1 cellular context compared by ENCODE assay signal in genomic region chr3:13420817-13421755, GRCh38.
TF ChIP-seq lines count a peak whose summit lies in the region.

No MANE protein-coding gene starts in this region.

TF ChIP-seq in HepG2, 621 proteins besides CTCF, POLR2A, EP300 and RAD21 (continued from another document and continues in another):
- TF ChIP-seq, protein P1, sequence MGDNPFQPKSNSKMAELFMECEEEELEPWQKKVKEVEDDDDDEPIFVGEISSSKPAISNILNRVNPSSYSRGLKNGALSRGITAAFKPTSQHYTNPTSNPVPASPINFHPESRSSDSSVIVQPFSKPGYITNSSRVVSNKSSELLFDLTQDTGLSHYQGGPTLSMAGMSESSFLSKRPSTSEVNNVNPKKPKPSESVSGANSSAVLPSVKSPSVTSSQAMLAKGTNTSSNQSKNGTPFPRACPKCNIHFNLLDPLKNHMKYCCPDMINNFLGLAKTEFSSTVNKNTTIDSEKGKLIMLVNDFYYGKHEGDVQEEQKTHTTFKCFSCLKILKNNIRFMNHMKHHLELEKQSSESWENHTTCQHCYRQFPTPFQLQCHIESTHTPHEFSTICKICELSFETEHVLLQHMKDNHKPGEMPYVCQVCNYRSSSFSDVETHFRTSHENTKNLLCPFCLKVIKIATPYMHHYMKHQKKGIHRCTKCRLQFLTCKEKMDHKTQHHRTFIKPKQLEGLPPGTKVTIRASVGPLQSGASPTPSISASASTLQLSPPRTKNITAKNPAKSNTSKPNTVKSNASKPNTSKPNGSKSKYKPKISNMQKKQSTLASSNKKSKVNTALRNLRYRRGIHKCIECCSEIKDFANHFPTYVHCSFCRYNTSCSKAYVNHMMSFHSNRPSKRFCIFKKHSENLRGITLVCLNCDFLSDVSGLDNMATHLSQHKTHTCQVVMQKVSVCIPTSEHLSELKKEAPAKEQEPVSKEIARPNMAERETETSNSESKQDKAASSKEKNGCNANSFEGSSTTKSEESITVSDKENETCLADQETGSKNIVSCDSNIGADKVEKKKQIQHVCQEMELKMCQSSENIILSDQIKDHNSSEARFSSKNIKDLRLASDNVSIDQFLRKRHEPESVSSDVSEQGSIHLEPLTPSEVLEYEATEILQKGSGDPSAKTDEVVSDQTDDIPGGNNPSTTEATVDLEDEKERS (CRISPR knock-in tag; IDR thresholded peaks at IDR 0.05): 0 out of 2 replicates have a peak, but pooled peaks have one; percentile 38
- no peak for TF ChIP-seq ASH2L (IDR thresholded peaks at IDR 0.05; ENCODE audit: insufficient read length, low read depth, low read length)
- no peak for TF ChIP-seq ZFP37 (CRISPR knock-in tag; IDR thresholded peaks at IDR 0.05; ENCODE audit: borderline replicate concordance)
- no peak for TF ChIP-seq CHCHD3 (CRISPR knock-in tag; IDR thresholded peaks at IDR 0.05)
- no peak for TF ChIP-seq ZNF883 (CRISPR knock-in tag; IDR thresholded peaks at IDR 0.05; ENCODE audit: not compliant biosample characterization)
- TF ChIP-seq ZC3H13 (CRISPR knock-in tag; IDR thresholded peaks at IDR 0.05): 0 out of 2 replicates have a peak, but pooled peaks have one; percentile 56
- TF ChIP-seq ZZZ3 (CRISPR knock-in tag; IDR thresholded peaks at IDR 0.05; ENCODE audit: borderline replicate concordance): no peak
- TF ChIP-seq YY1 (IDR thresholded peaks at IDR 0.05; ENCODE audit: insufficient read depth, insufficient replicate concordance, low read depth, low read length): peak; percentile 24
- TF ChIP-seq ZKSCAN1 (IDR thresholded peaks at IDR 0.05; ENCODE audit: low read length): no peak
- TF ChIP-seq PCBP1 (IDR thresholded peaks at IDR 0.05; ENCODE audit: borderline replicate concordance, low read depth, low read length): no peak
- no peak for TF ChIP-seq KDM4B (CRISPR knock-in tag; IDR thresholded peaks at IDR 0.05)
- no peak for TF ChIP-seq ZNF451 (CRISPR knock-in tag; IDR thresholded peaks at IDR 0.05)
- TF ChIP-seq, protein P2, sequence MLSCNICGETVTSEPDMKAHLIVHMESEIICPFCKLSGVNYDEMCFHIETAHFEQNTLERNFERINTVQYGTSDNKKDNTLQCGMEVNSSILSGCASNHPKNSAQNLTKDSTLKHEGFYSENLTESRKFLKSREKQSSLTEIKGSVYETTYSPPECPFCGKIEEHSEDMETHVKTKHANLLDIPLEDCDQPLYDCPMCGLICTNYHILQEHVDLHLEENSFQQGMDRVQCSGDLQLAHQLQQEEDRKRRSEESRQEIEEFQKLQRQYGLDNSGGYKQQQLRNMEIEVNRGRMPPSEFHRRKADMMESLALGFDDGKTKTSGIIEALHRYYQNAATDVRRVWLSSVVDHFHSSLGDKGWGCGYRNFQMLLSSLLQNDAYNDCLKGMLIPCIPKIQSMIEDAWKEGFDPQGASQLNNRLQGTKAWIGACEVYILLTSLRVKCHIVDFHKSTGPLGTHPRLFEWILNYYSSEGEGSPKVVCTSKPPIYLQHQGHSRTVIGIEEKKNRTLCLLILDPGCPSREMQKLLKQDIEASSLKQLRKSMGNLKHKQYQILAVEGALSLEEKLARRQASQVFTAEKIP (CRISPR knock-in tag; IDR thresholded peaks at IDR 0.05; ENCODE audit: borderline replicate concordance): no peak
- no peak for TF ChIP-seq ZNF777 (CRISPR knock-in tag; IDR thresholded peaks at IDR 0.05)
- peak; percentile 97 for TF ChIP-seq ZBTB4 (CRISPR knock-in tag; IDR thresholded peaks at IDR 0.05; ENCODE audit: borderline replicate concordance)
- TF ChIP-seq SAP130 (CRISPR knock-in tag; IDR thresholded peaks at IDR 0.05; ENCODE audit: low read depth): 0 out of 2 replicates have a peak, but pooled peaks have one; percentile 18
- no peak; the same call in 1 of the 2 replicates for TF ChIP-seq NFKB2 (CRISPR knock-in tag; IDR thresholded peaks at IDR 0.05; ENCODE audit: borderline replicate concordance)
- TF ChIP-seq, protein P3, sequence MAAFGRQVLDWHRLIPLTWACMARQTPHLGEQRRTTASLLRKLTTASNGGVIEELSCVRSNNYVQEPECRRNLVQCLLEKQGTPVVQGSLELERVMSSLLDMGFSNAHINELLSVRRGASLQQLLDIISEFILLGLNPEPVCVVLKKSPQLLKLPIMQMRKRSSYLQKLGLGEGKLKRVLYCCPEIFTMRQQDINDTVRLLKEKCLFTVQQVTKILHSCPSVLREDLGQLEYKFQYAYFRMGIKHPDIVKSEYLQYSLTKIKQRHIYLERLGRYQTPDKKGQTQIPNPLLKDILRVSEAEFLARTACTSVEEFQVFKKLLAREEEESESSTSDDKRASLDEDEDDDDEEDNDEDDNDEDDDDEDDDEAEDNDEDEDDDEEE (CRISPR knock-in tag; IDR thresholded peaks at IDR 0.05): no peak
- TF ChIP-seq, protein P4, sequence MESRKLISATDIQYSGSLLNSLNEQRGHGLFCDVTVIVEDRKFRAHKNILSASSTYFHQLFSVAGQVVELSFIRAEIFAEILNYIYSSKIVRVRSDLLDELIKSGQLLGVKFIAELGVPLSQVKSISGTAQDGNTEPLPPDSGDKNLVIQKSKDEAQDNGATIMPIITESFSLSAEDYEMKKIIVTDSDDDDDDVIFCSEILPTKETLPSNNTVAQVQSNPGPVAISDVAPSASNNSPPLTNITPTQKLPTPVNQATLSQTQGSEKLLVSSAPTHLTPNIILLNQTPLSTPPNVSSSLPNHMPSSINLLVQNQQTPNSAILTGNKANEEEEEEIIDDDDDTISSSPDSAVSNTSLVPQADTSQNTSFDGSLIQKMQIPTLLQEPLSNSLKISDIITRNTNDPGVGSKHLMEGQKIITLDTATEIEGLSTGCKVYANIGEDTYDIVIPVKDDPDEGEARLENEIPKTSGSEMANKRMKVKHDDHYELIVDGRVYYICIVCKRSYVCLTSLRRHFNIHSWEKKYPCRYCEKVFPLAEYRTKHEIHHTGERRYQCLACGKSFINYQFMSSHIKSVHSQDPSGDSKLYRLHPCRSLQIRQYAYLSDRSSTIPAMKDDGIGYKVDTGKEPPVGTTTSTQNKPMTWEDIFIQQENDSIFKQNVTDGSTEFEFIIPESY (CRISPR knock-in tag; IDR thresholded peaks at IDR 0.05): peak; percentile 99
- peak; percentile 49 for TF ChIP-seq ZNF687 (CRISPR knock-in tag; IDR thresholded peaks at IDR 0.05)
- TF ChIP-seq, protein P5, sequence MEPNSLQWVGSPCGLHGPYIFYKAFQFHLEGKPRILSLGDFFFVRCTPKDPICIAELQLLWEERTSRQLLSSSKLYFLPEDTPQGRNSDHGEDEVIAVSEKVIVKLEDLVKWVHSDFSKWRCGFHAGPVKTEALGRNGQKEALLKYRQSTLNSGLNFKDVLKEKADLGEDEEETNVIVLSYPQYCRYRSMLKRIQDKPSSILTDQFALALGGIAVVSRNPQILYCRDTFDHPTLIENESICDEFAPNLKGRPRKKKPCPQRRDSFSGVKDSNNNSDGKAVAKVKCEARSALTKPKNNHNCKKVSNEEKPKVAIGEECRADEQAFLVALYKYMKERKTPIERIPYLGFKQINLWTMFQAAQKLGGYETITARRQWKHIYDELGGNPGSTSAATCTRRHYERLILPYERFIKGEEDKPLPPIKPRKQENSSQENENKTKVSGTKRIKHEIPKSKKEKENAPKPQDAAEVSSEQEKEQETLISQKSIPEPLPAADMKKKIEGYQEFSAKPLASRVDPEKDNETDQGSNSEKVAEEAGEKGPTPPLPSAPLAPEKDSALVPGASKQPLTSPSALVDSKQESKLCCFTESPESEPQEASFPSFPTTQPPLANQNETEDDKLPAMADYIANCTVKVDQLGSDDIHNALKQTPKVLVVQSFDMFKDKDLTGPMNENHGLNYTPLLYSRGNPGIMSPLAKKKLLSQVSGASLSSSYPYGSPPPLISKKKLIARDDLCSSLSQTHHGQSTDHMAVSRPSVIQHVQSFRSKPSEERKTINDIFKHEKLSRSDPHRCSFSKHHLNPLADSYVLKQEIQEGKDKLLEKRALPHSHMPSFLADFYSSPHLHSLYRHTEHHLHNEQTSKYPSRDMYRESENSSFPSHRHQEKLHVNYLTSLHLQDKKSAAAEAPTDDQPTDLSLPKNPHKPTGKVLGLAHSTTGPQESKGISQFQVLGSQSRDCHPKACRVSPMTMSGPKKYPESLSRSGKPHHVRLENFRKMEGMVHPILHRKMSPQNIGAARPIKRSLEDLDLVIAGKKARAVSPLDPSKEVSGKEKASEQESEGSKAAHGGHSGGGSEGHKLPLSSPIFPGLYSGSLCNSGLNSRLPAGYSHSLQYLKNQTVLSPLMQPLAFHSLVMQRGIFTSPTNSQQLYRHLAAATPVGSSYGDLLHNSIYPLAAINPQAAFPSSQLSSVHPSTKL (CRISPR knock-in tag; IDR thresholded peaks at IDR 0.05): no peak
- TF ChIP-seq, protein P6, sequence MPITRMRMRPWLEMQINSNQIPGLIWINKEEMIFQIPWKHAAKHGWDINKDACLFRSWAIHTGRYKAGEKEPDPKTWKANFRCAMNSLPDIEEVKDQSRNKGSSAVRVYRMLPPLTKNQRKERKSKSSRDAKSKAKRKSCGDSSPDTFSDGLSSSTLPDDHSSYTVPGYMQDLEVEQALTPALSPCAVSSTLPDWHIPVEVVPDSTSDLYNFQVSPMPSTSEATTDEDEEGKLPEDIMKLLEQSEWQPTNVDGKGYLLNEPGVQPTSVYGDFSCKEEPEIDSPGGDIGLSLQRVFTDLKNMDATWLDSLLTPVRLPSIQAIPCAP (CRISPR knock-in tag; IDR thresholded peaks at IDR 0.05; ENCODE audit: low read depth): no peak
- TF ChIP-seq REXO4 (CRISPR knock-in tag; IDR thresholded peaks at IDR 0.05; ENCODE audit: borderline replicate concordance): no peak
- TF ChIP-seq ZNF225 (CRISPR knock-in tag; IDR thresholded peaks at IDR 0.05): no peak
- no peak for TF ChIP-seq ZNF713 (CRISPR knock-in tag; IDR thresholded peaks at IDR 0.05)
- TF ChIP-seq ZNF274 (CRISPR knock-in tag; IDR thresholded peaks at IDR 0.05): 0 out of 2 replicates have a peak, but pooled peaks have one; percentile 41
- TF ChIP-seq, protein P7, sequence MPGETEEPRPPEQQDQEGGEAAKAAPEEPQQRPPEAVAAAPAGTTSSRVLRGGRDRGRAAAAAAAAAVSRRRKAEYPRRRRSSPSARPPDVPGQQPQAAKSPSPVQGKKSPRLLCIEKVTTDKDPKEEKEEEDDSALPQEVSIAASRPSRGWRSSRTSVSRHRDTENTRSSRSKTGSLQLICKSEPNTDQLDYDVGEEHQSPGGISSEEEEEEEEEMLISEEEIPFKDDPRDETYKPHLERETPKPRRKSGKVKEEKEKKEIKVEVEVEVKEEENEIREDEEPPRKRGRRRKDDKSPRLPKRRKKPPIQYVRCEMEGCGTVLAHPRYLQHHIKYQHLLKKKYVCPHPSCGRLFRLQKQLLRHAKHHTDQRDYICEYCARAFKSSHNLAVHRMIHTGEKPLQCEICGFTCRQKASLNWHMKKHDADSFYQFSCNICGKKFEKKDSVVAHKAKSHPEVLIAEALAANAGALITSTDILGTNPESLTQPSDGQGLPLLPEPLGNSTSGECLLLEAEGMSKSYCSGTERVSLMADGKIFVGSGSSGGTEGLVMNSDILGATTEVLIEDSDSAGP (CRISPR knock-in tag; IDR thresholded peaks at IDR 0.05; ENCODE audit: borderline replicate concordance): peak; percentile 43; the same call in 1 of the 2 replicates
- TF ChIP-seq NKX3-1 (CRISPR knock-in tag; IDR thresholded peaks at IDR 0.05): no peak
- no peak; the same call in 1 of the 2 replicates for TF ChIP-seq ZGPAT (CRISPR knock-in tag; IDR thresholded peaks at IDR 0.05)
- TF ChIP-seq FOXC1 (CRISPR knock-in tag; IDR thresholded peaks at IDR 0.05; ENCODE audit: borderline replicate concordance): no peak
- no peak for TF ChIP-seq ZNF296 (CRISPR knock-in tag; conservative IDR thresholded peaks at IDR 0.05)
